ENCODE assay signal across 13 cellular contexts in the genomic region with DNA sequence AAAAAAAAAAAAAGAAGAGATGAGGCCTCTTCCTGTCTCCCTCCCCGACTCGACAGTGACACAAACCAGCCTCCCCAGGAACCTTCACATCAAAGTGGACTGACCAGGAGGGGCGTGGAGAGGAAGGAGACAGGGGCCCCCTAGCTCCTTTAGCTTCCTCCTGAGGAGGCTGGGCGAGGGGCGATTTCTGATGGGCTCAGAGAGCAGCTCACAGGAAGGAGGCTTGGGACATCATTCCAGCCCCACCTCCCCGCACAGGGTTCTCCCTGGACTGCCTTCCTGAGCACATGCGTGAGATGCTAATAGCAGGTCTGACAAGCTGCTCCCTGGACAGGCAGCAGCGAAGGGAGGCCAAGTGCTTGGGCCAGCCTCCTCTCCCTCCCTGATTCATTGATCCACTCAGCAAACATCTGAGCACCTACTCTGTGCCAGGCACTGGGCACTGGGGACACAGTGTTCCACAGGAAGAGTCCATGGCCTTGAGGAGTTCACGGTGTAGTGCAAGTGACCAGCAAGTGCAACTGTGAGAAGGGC. TPM values are rescaled to one million over a fixed set of nuclear protein-coding genes. Genes with fewer than 3 reads are reported as not detected.
DNase-seq lines count a peak whose midpoint lies in the region; ATAC-seq and TF ChIP-seq lines count a peak whose summit lies in the region.
"Had no signal": no experiment of that assay in that cellular context is flagged by ENCODE, and none has a peak within 500 bp of the region (broad histone marks: within the 10 kb centered on the region; RNA-seq: fewer than 3 reads in every experiment).

No MANE protein-coding gene starts in this region.

- DNase-seq in NCI-H2227 (lab: John Stamatoyannopoulos, UW; ENCODE audit: unreplicated experiment) (peak; percentile 19), NCI-H2227 treated with DMSO at 0.1 percent for 48 hours (lab: John Stamatoyannopoulos, UW) (no peak), Calu3 (peak; percentile 26), pons (ENCODE audit: low spot score) (no peak), brain microvascular endothelial cell (no peak)
- DNase-seq in activated T-helper 1 cell treated with anti-CD3 and anti-CD28 coated beads, Interleukin-12 subunit alpha, Interleukin-12 subunit beta, Interleukin-2, Interleukin-4 antibody, amounts not matched to agents 30 ng/mL and 10 ng/mL and 1 ng/mL, durations not matched to agents 14 hours and 24 hours and 36 hours (ENCODE audit: low spot score): no peak
- peak in 1 of 10 donors; percentile 63 for DNase-seq in naive thymus-derived CD8-positive, alpha-beta T cell
- DNase-seq: 8988T; activated T-cell treated with anti-CD3 and anti-CD28 coated beads, Interleukin-2, amount 50 U/mL, for 4 hours; NCI-H1436 treated with DMSO at 0.1 percent for 48 hours; NCI-H748 treated with DMSO at 0.1 percent for 48 hours had no signal

- peak in 1 of 2 donors; percentile 43 for ATAC-seq in naive thymus-derived CD8-positive, alpha-beta T cell
- no peak for ATAC-seq in GM21423 (IDR thresholded peaks at IDR 0.05; ENCODE audit: unreplicated experiment)
- ATAC-seq: gastroesophageal sphincter had no signal

- intact Hi-C loops in Calu3 (cut with micrococcal nuclease; ENCODE audit: unreplicated experiment): no loop called here
- intact Hi-C loops in activated T-helper 1 cell treated with anti-CD3 and anti-CD28 coated beads, Interleukin-12 subunit alpha, Interleukin-12 subunit beta, Interleukin-2, Interleukin-4 antibody, amounts not matched to agents 30 ng/mL and 10 ng/mL and 1 ng/mL, durations not matched to agents 14 hours and 24 hours and 36 hours (cut with micrococcal nuclease): no loop called here

- no peaks in the 10 kb centered on the region for H3K9me3 Mint-ChIP-seq in Calu3 (ENCODE audit: low read depth, unreplicated experiment)
- no peaks in the 10 kb centered on the region for H3K9me3 Mint-ChIP-seq in activated T-helper 1 cell treated with anti-CD3 and anti-CD28 coated beads, Interleukin-12 subunit alpha, Interleukin-12 subunit beta, Interleukin-2, Interleukin-4 antibody, amounts not matched to agents 30 ng/mL and 10 ng/mL and 1 ng/mL, durations not matched to agents 14 hours and 24 hours and 36 hours
- H3K9me3 Mint-ChIP-seq in naive thymus-derived CD8-positive, alpha-beta T cell: no peaks in the 10 kb centered on the region
- H3K9me3 Mint-ChIP-seq: activated T-cell treated with anti-CD3 and anti-CD28 coated beads, Interleukin-2, amount 50 U/mL, for 4 hours had no signal

- H3K4me1 Mint-ChIP-seq in Calu3 (ENCODE audit: low read depth, unreplicated experiment): peaks cover 9% of the 10 kb centered on the region
- H3K4me1 Mint-ChIP-seq in activated T-helper 1 cell treated with anti-CD3 and anti-CD28 coated beads, Interleukin-12 subunit alpha, Interleukin-12 subunit beta, Interleukin-2, Interleukin-4 antibody, amounts not matched to agents 30 ng/mL and 10 ng/mL and 1 ng/mL, durations not matched to agents 14 hours and 24 hours and 36 hours (ENCODE audit: low read depth): peaks cover 10% of the 10 kb centered on the region
- peaks cover 6 to 21% (median 10%) of the 10 kb centered on the region in 4 donors for H3K4me1 Mint-ChIP-seq in naive thymus-derived CD8-positive, alpha-beta T cell

- no peak overlapping the region for H3K4me3 ChIP-seq in brain microvascular endothelial cell (ENCODE audit: low read depth, low read length)
- H3K4me3 ChIP-seq: gastroesophageal sphincter had no signal

- no peak overlapping the region for H3K4me3 Mint-ChIP-seq in Calu3 (ENCODE audit: low read depth, unreplicated experiment)
- H3K4me3 Mint-ChIP-seq in activated T-helper 1 cell treated with anti-CD3 and anti-CD28 coated beads, Interleukin-12 subunit alpha, Interleukin-12 subunit beta, Interleukin-2, Interleukin-4 antibody, amounts not matched to agents 30 ng/mL and 10 ng/mL and 1 ng/mL, durations not matched to agents 14 hours and 24 hours and 36 hours: no peak overlapping the region
- peak overlapping the region in 2 of 10 donors; percentile 26 to 74 for H3K4me3 Mint-ChIP-seq in naive thymus-derived CD8-positive, alpha-beta T cell
- H3K4me3 Mint-ChIP-seq: activated T-cell treated with anti-CD3 and anti-CD28 coated beads, Interleukin-2, amount 50 U/mL, for 4 hours had no signal

- H3K36me3 Mint-ChIP-seq in Calu3 (ENCODE audit: insufficient read depth, unreplicated experiment): no peaks in the 10 kb centered on the region
- H3K36me3 Mint-ChIP-seq in activated T-helper 1 cell treated with anti-CD3 and anti-CD28 coated beads, Interleukin-12 subunit alpha, Interleukin-12 subunit beta, Interleukin-2, Interleukin-4 antibody, amounts not matched to agents 30 ng/mL and 10 ng/mL and 1 ng/mL, durations not matched to agents 14 hours and 24 hours and 36 hours (ENCODE audit: low read depth): no peaks in the 10 kb centered on the region
- no peaks in the 10 kb centered on the region for H3K36me3 Mint-ChIP-seq in naive thymus-derived CD8-positive, alpha-beta T cell

- TF ChIP-seq CTCF in Calu3 (IDR thresholded peaks at IDR 0.05; ENCODE audit: unreplicated experiment): no peak
- no peak for TF ChIP-seq CTCF in brain microvascular endothelial cell (IDR thresholded peaks at IDR 0.05; ENCODE audit: low read depth, low read length, missing control alignments)

- no TSS peak for BruUV-seq in Calu3 (replicated peaks; lab: Mats Ljungman, UMichigan)

- no peaks in the 10 kb centered on the region for H3K36me3 ChIP-seq in brain microvascular endothelial cell (replicated peaks)
- H3K36me3 ChIP-seq: gastroesophageal sphincter had no signal

- H3K27me3 Mint-ChIP-seq in Calu3 (ENCODE audit: unreplicated experiment): peaks cover 45% of the 10 kb centered on the region
- H3K27me3 Mint-ChIP-seq in activated T-helper 1 cell treated with anti-CD3 and anti-CD28 coated beads, Interleukin-12 subunit alpha, Interleukin-12 subunit beta, Interleukin-2, Interleukin-4 antibody, amounts not matched to agents 30 ng/mL and 10 ng/mL and 1 ng/mL, durations not matched to agents 14 hours and 24 hours and 36 hours (ENCODE audit: insufficient read depth): peaks cover 2% of the 10 kb centered on the region
- H3K27me3 Mint-ChIP-seq in naive thymus-derived CD8-positive, alpha-beta T cell: peaks cover 0 to 3% (median 0%) of the 10 kb centered on the region in 5 donors

- POLR2A ChIA-PET in naive thymus-derived CD8-positive, alpha-beta T cell (lab: Charles Lee): interaction anchor here (0.9 to 1.1 kb wide), 2 partner anchors 38 to 42 kb away, joined by 3 read pairs; partner anchors contain the start of gene POLR2C

- H3K27ac ChIP-seq in brain microvascular endothelial cell: no peak overlapping the region
- H3K27ac ChIP-seq: gastroesophageal sphincter had no signal

- CTCF ChIA-PET in Calu3 (lab: Charles Lee): interaction anchor here (0.7 kb wide), 1 partner anchor 222 kb away, joined by 4 read pairs; no protein-coding TSS in a partner anchor

- no peaks in the 10 kb centered on the region for H3K27me3 ChIP-seq in brain microvascular endothelial cell (replicated peaks)
- H3K27me3 ChIP-seq: gastroesophageal sphincter had no signal

- in situ Hi-C loops in brain microvascular endothelial cell (cut with HindIII; ENCODE audit: low pct_ligation_motif_present, low sequenced_read_pairs): no loop called here

- no peak overlapping the region for H3K27ac Mint-ChIP-seq in Calu3 (ENCODE audit: unreplicated experiment)
- H3K27ac Mint-ChIP-seq in activated T-helper 1 cell treated with anti-CD3 and anti-CD28 coated beads, Interleukin-12 subunit alpha, Interleukin-12 subunit beta, Interleukin-2, Interleukin-4 antibody, amounts not matched to agents 30 ng/mL and 10 ng/mL and 1 ng/mL, durations not matched to agents 14 hours and 24 hours and 36 hours: peak overlapping the region; percentile 49
- H3K27ac Mint-ChIP-seq in naive thymus-derived CD8-positive, alpha-beta T cell: peak overlapping the region in 9 of 10 donors; percentile 18 to 86 (median 66)

RNA-seq across cellular contexts. Expression of gene DOK4, which starts 14.4 kb away (rescaled TPM):
- 23.0 and 34.7 TPM in 2 replicates for total RNA-seq in Calu3 (2022)
- 4.4 and 4.9 TPM in 2 replicates for total RNA-seq in activated T-helper 1 cell treated with anti-CD3 and anti-CD28 coated beads, Interleukin-12 subunit alpha, Interleukin-12 subunit beta, Interleukin-2, Interleukin-4 antibody, amounts not matched to agents 30 ng/mL and 10 ng/mL and 1 ng/mL, durations not matched to agents 14 hours and 24 hours and 36 hours
- 1 to 10 TPM; 3.9 to 4.8 TPM for total RNA-seq in naive thymus-derived CD8-positive, alpha-beta T cell
- 1 to 10 TPM; 1.8 to 4.7 (median 3.1) TPM for polyA plus RNA-seq in naive thymus-derived CD8-positive, alpha-beta T cell

RNA-seq across cellular contexts. Expression of gene CCDC102A, which starts 35.7 kb away (rescaled TPM):
- total RNA-seq in Calu3 (2022): 6.8 and 7.9 TPM in 2 replicates
- total RNA-seq in activated T-helper 1 cell treated with anti-CD3 and anti-CD28 coated beads, Interleukin-12 subunit alpha, Interleukin-12 subunit beta, Interleukin-2, Interleukin-4 antibody, amounts not matched to agents 30 ng/mL and 10 ng/mL and 1 ng/mL, durations not matched to agents 14 hours and 24 hours and 36 hours: 5.7 and 7.3 TPM in 2 replicates
- 1 to 10 TPM; 7.0 to 9.7 TPM for total RNA-seq in naive thymus-derived CD8-positive, alpha-beta T cell
- polyA plus RNA-seq in naive thymus-derived CD8-positive, alpha-beta T cell: 10 to 100 TPM in 1 of 3 donors, 1 to 10 TPM in 2; 7.8 to 17.0 (median 9.2) TPM

RNA-seq across cellular contexts. Expression of gene POLR2C, which starts 38.2 kb away (rescaled TPM):
- 69.4 and 80.0 TPM in 2 replicates for total RNA-seq in Calu3 (2022)
- 89.2 and 90.9 TPM in 2 replicates for total RNA-seq in activated T-helper 1 cell treated with anti-CD3 and anti-CD28 coated beads, Interleukin-12 subunit alpha, Interleukin-12 subunit beta, Interleukin-2, Interleukin-4 antibody, amounts not matched to agents 30 ng/mL and 10 ng/mL and 1 ng/mL, durations not matched to agents 14 hours and 24 hours and 36 hours
- total RNA-seq in naive thymus-derived CD8-positive, alpha-beta T cell: 100 to 1,000 TPM; 103 to 104 TPM
- polyA plus RNA-seq in naive thymus-derived CD8-positive, alpha-beta T cell: 10 to 100 TPM; 46.7 to 48.6 (median 47.4) TPM

RNA-seq across cellular contexts. Expression of gene ADGRG5, which starts 41.8 kb away (rescaled TPM):
- total RNA-seq in Calu3 (2022): 0.85 and 1.5 TPM in 2 replicates
- total RNA-seq in activated T-helper 1 cell treated with anti-CD3 and anti-CD28 coated beads, Interleukin-12 subunit alpha, Interleukin-12 subunit beta, Interleukin-2, Interleukin-4 antibody, amounts not matched to agents 30 ng/mL and 10 ng/mL and 1 ng/mL, durations not matched to agents 14 hours and 24 hours and 36 hours: 5.8 and 7.4 TPM in 2 replicates
- 1 to 10 TPM in 1 of 2 experiments, under 1 TPM in 1; 0.60 to 1.1 TPM for total RNA-seq in naive thymus-derived CD8-positive, alpha-beta T cell
- 10 to 100 TPM in 1 of 3 donors, 1 to 10 TPM in 2; 2.5 to 12.8 (median 4.4) TPM for polyA plus RNA-seq in naive thymus-derived CD8-positive, alpha-beta T cell

RNA-seq across cellular contexts. Expression of gene COQ9, which starts 53.4 kb away (rescaled TPM):
- total RNA-seq in Calu3 (2022): 75.9 and 77.7 TPM in 2 replicates
- 51.2 and 51.6 TPM in 2 replicates for total RNA-seq in activated T-helper 1 cell treated with anti-CD3 and anti-CD28 coated beads, Interleukin-12 subunit alpha, Interleukin-12 subunit beta, Interleukin-2, Interleukin-4 antibody, amounts not matched to agents 30 ng/mL and 10 ng/mL and 1 ng/mL, durations not matched to agents 14 hours and 24 hours and 36 hours
- 10 to 100 TPM; 35.8 to 38.3 TPM for total RNA-seq in naive thymus-derived CD8-positive, alpha-beta T cell
- 10 to 100 TPM; 22.8 to 59.0 (median 29.7) TPM for polyA plus RNA-seq in naive thymus-derived CD8-positive, alpha-beta T cell

Comparison
In these comparisons a context has a peak if more than half of its experiments do, and no peak if none do; other contexts are left out.
1. DNase-seq: peak in NCI-H2227 (single experiment) and Calu3 (single experiment); none in NCI-H2227 treated with DMSO at 0.1 percent for 48 hours (single experiment), activated T-helper 1 cell treated with anti-CD3 and anti-CD28 coated beads, Interleukin-12 subunit alpha, Interleukin-12 subunit beta, Interleukin-2, Interleukin-4 antibody, amounts not matched to agents 30 ng/mL and 10 ng/mL and 1 ng/mL, durations not matched to agents 14 hours and 24 hours and 36 hours (single experiment), pons (single experiment) and brain microvascular endothelial cell (single experiment).